Comparison of ENCODE assay signal across 24 cellular contexts in the genomic region with DNA sequence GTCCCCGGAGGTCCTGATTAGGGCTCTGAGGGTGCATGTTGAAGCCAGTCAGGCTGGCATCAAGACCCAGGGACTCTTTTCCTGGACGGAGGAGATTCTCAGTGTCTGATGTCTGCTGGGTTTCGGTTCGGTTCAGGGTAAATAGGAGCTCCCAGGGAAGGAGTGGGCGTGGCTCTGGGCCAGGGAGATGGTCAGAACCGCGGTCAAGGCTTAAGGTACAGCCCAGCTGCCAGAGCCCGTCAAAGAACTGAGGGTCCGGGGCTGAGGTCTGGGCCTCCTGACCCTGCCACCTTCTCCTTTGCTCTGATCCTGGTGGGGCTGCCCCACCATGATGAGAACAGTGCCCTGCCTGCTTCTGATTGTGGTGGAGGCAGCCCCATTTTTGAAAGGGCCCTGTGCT.
"Had no signal": no experiment of that assay in that cellular context is flagged by ENCODE, and none has a peak within 500 bp of the region (broad histone marks: within the 10 kb centered on the region; RNA-seq: fewer than 3 reads in every experiment).

No MANE protein-coding gene starts in this region.

- H3K27ac ChIP-seq: neural progenitor cell, ovary, parathyroid adenoma, psoas muscle, right lobe of liver, sigmoid colon, stomach, thoracic aorta, thyroid gland, tibial nerve, upper lobe of left lung, vagina had no signal

- H3K9me3 ChIP-seq: ovary, psoas muscle, right lobe of liver, sigmoid colon, stomach, thoracic aorta, thyroid gland, tibial nerve, upper lobe of left lung, vagina had no signal

- H3K4me3 ChIP-seq: neural progenitor cell, ovary, psoas muscle, right lobe of liver, sigmoid colon, stomach, thoracic aorta, thyroid gland, tibial nerve, upper lobe of left lung, vagina had no signal

- ATAC-seq: right cardiac atrium; stimulated activated effector memory CD8-positive, alpha-beta T cell treated with anti-CD3 and anti-CD28 coated beads, Interleukin-12 subunit alpha, Interleukin-12 subunit beta, amount 100 ng/mL, for 72 hours; stimulated activated naive B cell treated with anti-CD40 and anti-IgM and Interleukin-4, amounts not matched to agents 10 μg/mL and 1 μg/mL and 100 μg/mL, for 72 hours had no signal

- DNase-seq: occipital lobe; ovary; posterior cingulate gyrus; psoas muscle; right cardiac atrium; right lobe of liver; sigmoid colon; small intestine; stimulated activated CD4-positive, alpha-beta T cell treated with anti-CD3 and anti-CD28 coated beads, Interleukin-15, amount 100 ng/mL, for 24 hours; stimulated activated CD4-positive, alpha-beta T cell treated with anti-CD3 and anti-CD28 coated beads, Interleukin-2, amount 100 ng/mL, for 24 hours; stimulated activated CD4-positive, alpha-beta T cell treated with anti-CD3 and anti-CD28 coated beads, Interleukin-2, amount 100 ng/mL, for 48 hours; stimulated activated CD4-positive, alpha-beta T cell treated with anti-CD3 and anti-CD28 coated beads, Interleukin-4, amount 100 ng/mL, for 24 hours; stimulated activated naive B cell treated with anti-CD40 and anti-IgM and Interleukin-4, amounts not matched to agents 10 μg/mL and 1 μg/mL and 100 μg/mL, for 72 hours; stimulated activated naive CD4-positive, alpha-beta T cell treated with Interleukin-2 at 50 U/mL for 16 hours; stomach; thyroid gland; trophoblast cell; upper lobe of left lung had no signal

- H3K4me1 ChIP-seq: neural progenitor cell, parathyroid adenoma, psoas muscle, right lobe of liver, thyroid gland, upper lobe of left lung, vagina had no signal

- H3K36me3 ChIP-seq: ovary had no signal
